9 cellular contexts compared by ENCODE assay signal in the genomic region with DNA sequence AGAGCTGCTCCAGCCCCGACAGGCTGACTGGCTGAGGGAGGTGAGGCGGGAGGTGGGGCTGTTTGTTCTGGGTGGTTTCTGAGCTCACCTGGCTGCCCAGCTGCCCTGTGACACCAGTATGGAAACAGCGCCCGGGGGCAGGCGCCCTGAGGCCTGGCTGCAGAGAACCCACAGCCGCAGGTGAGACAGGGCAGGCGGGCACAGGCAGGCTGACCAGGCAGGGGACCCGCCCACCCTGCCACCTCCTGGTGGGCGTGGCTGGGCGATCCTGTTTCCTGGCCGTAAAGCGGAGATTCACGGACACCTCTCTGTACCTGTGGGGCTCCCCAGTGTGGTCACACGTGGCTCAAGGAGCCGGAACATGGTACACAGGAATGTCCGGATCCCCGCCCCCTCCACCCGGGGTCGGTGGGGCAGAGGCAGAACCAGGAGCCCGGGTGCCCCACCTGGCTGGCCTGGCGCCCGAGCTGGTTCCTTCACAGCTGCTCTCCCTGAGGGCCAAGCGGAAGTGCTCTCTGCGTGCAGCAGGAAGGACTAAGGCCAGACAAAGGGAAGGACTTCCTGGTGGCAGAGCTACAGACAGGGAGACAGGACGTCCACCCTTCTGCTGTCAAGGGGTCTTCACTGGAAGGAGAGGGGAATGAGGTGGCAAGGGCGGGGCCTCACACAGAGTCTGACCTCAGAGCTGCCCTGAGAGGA. TPM values are rescaled to one million over a fixed set of nuclear protein-coding genes. Genes with fewer than 3 reads are reported as not detected.
A peak's percentile ranks its signal among the peaks of the same experiment; 100 is the strongest.
DNase-seq lines count a peak whose midpoint lies in the region; ATAC-seq and TF ChIP-seq lines count a peak whose summit lies in the region.
"Had no signal": no experiment of that assay in that cellular context is flagged by ENCODE, and none has a peak within 500 bp of the region (broad histone marks: within the 10 kb centered on the region; RNA-seq: fewer than 3 reads in every experiment).

No MANE protein-coding gene starts in this region.

- peaks cover 37% of the 10 kb centered on the region for H3K4me1 ChIP-seq in mucosa of descending colon (ENCODE audit: low read depth)

- peak overlapping the region; percentile 91 for H3K27ac ChIP-seq in C4-2B

- no peaks in the 10 kb centered on the region for H3K9me3 ChIP-seq in mucosa of descending colon

- intact Hi-C loops in mucosa of descending colon (cut with DNase I, micrococcal nuclease) = no loop called here

- TF ChIP-seq CTCF in C4-2B (conservative IDR thresholded peaks at IDR 0.05) (no peak), mucosa of descending colon (IDR thresholded peaks at IDR 0.05) (no peak)

- peak; percentile 81 for DNase-seq in NCI-H2029 treated with DMSO at 0.1 percent for 48 hours (lab: John Stamatoyannopoulos, UW)
- DNase-seq in dermis blood vessel endothelial cell = peak; percentile 49
- DNase-seq in mucosa of descending colon = peak; percentile 86 to 91 (median 87)
- no peak for DNase-seq in activated CD8-positive, alpha-beta memory T cell treated with anti-CD3 and anti-CD28 coated beads for 24 hours
- no peak for DNase-seq in middle frontal gyrus (ENCODE audit: extremely low spot score, low spot score)

- H3K36me3 ChIP-seq in mucosa of descending colon (ENCODE audit: low read depth) = no peaks in the 10 kb centered on the region

- H3K4me3 ChIP-seq in mucosa of descending colon = no peak overlapping the region

- ATAC-seq in mucosa of descending colon (peak; percentile 53), HG02571 (IDR thresholded peaks at IDR 0.05; ENCODE audit: unreplicated experiment) (no peak), GM18520 (IDR thresholded peaks at IDR 0.05; ENCODE audit: unreplicated experiment) (no peak)
- ATAC-seq: SK-N-SH treated with all-trans-retinoic acid at 6 μM for 48 hours had no signal

RNA-seq across cellular contexts. Expression of a gene that starts 3.9 kb away (rescaled TPM):
- total RNA-seq in dermis blood vessel endothelial cell (14.4 and 19.1 TPM in 2 replicates), mucosa of descending colon (10 to 100 TPM; 59.9 to 96.2 (median 94.5) TPM)

RNA-seq across cellular contexts. Expression of a gene that starts 48.8 kb away (rescaled TPM):
- total RNA-seq in dermis blood vessel endothelial cell (44.6 and 80.1 TPM in 2 replicates), mucosa of descending colon (10 to 100 TPM; 79.6 to 94.3 (median 88.0) TPM)

Comparison
In these comparisons a context has a peak if more than half of its experiments do, and no peak if none do; other contexts are left out.
1. DNase-seq: peak in NCI-H2029 treated with DMSO at 0.1 percent for 48 hours (single experiment), dermis blood vessel endothelial cell (single experiment) and mucosa of descending colon (3 of 3); none in activated CD8-positive, alpha-beta memory T cell treated with anti-CD3 and anti-CD28 coated beads for 24 hours (single experiment) and middle frontal gyrus (single experiment).